ENCODE assay signal across 8 cellular contexts in genomic region chrX:49172280-49172780, GRCh38. TPM values are rescaled to one million over a fixed set of nuclear protein-coding genes. Genes with fewer than 3 reads are reported as not detected.
DNase-seq lines count a peak whose midpoint lies in the region; ATAC-seq and TF ChIP-seq lines count a peak whose summit lies in the region.

No MANE protein-coding gene starts in this region.

- peaks cover 0 to 8% of the 10 kb centered on the region in 2 donors for H3K9me3 ChIP-seq in lung (ENCODE audit: control insufficient read depth in 2 of 2, insufficient read depth in 1 of 2, low read length in 1 of 2)

- H3K4me1 ChIP-seq in lung (ENCODE audit: control insufficient read depth in 2 of 2, insufficient read depth in 2 of 2, low read length in 2 of 2): peaks cover 0 to 3% of the 10 kb centered on the region in 2 donors

- H3K4me3 ChIP-seq in lung: peak overlapping the region; percentile 28

- DNase-seq in NCI-H1694 treated with DMSO at 0.1 percent for 48 hours (lab: John Stamatoyannopoulos, UW) (peak; percentile 23), lung (ENCODE audit: low spot score) (peak; percentile 70), Ammon's horn (ENCODE audit: low spot score) (no peak)
- peak; percentile 23 for DNase-seq in activated CD4-positive, CD25-positive, alpha-beta regulatory T cell treated with anti-CD3 and anti-CD28 coated beads, Interleukin-2, amount 50 U/mL, for 16 hours (ENCODE audit: low read depth, low spot score)
- peak; percentile 43 for DNase-seq in stimulated activated CD8-positive, alpha-beta memory T cell treated with anti-CD3 and anti-CD28 coated beads, Interleukin-7, amount 100 ng/mL, for 24 hours (ENCODE audit: low read depth)

- H3K27ac ChIP-seq in cingulate gyrus (ENCODE audit: low read depth, low read length): peak overlapping the region; percentile 39
- peak overlapping the region; percentile 88 for H3K27ac ChIP-seq in lung (ENCODE audit: low read depth in 1 of 2, low read length in 1 of 2)

- peaks cover 6 to 9% of the 10 kb centered on the region in 2 donors for H3K36me3 ChIP-seq in lung (ENCODE audit: control insufficient read depth in 2 of 2, insufficient read depth in 2 of 2, low read length in 2 of 2)

- no peaks in the 10 kb centered on the region for H3K27me3 ChIP-seq in lung (ENCODE audit: control insufficient read depth, insufficient read depth)

- 0 to 40% methylated on average over 9 to 37 of the region's 37 CpGs for WGBS in lung, 2 donors

- ATAC-seq in GM18499 (IDR thresholded peaks at IDR 0.05; ENCODE audit: insufficient read depth, unreplicated experiment): peak; percentile 50
- peak; percentile 70 for ATAC-seq in HG02642 (IDR thresholded peaks at IDR 0.05; ENCODE audit: poor library complexity, unreplicated experiment)
- peak; percentile 61 for ATAC-seq in lung (ENCODE audit: insufficient read depth, low FRiP score)

- TF ChIP-seq CTCF in lung (IDR thresholded peaks at IDR 0.05; ENCODE audit: control extremely low read depth, extremely low read depth): no peak

RNA-seq across cellular contexts. Expression of gene PLP2, which starts 0.6 kb away (rescaled TPM):
- total RNA-seq in lung: 100 to 1,000 TPM in 1 of 2 donors, 1 to 10 TPM in 1; 8.9 to 181 TPM
- polyA plus RNA-seq in lung: 100 to 1,000 TPM; 138 to 222 TPM

RNA-seq across cellular contexts. Expression of gene MAGIX, which starts 9.8 kb away (rescaled TPM):
- total RNA-seq in lung: 10 to 100 TPM in 1 of 2 donors, 1 to 10 TPM in 1; 7.3 to 15.2 TPM
- 10 to 100 TPM in 1 of 2 donors, 1 to 10 TPM in 1; 9.8 to 19.0 TPM for polyA plus RNA-seq in lung

RNA-seq across cellular contexts. Expression of gene PRICKLE3, which starts 13.8 kb away (rescaled TPM):
- total RNA-seq in lung: 10 to 100 TPM; 10.0 to 16.3 TPM
- polyA plus RNA-seq in lung: 10 to 100 TPM in 1 of 2 donors, 1 to 10 TPM in 1; 7.6 to 12.7 TPM

RNA-seq across cellular contexts. Expression of gene SYP, which starts 27.7 kb away (rescaled TPM):
- 1 to 10 TPM; 3.2 to 5.6 TPM for total RNA-seq in lung
- 1 to 10 TPM; 4.6 to 5.1 TPM for polyA plus RNA-seq in lung

RNA-seq across cellular contexts. Expression of gene GPKOW, which starts 48.8 kb away (rescaled TPM):
- total RNA-seq in lung: 10 to 100 TPM; 18.1 to 23.1 TPM
- 10 to 100 TPM in 1 of 2 donors, 1 to 10 TPM in 1; 9.1 to 20.6 TPM for polyA plus RNA-seq in lung
